In the genomic region with DNA sequence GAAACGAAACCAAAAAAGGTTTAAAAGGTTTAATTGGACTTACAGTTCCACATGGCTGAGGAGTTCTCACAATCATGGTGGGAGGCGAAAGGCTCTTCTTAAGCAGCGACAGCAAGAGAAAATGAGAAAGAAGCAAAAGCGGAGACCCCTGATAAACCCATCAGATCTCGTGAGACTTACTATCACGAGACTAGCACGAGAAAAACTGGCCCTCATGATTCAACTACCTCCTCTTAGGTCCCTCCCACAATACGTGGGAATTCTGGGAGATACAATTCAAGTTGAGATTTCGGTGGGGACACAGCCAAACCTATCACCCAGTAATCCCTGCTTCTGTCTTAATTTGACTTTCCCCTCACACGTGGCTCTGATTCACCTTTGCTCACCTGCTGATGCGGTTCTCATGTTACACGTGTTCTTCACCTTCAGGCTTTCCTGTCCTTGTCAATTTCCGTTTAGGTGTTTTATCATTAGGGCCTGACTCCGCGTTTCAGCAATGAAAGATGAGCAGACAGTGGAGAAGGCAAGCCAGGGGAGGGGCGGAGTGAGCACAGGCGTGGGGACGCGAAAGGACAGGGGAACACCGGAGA, we compare ENCODE assay signal across 1 cellular context.
TF ChIP-seq lines count a peak whose summit lies in the region.

No MANE protein-coding gene starts in this region.

TF ChIP-seq in HepG2, 621 proteins besides CTCF, POLR2A, EP300 and RAD21 (continued from another document):
- TF ChIP-seq ZNF564 (CRISPR knock-in tag; IDR thresholded peaks at IDR 0.05) (no peak), ZNF432 (CRISPR knock-in tag; IDR thresholded peaks at IDR 0.05; ENCODE audit: borderline replicate concordance) (no peak), CHD2 (IDR thresholded peaks at IDR 0.05; ENCODE audit: low read depth, low read length) (peak; percentile 64; the same call in 1 of the 2 replicates), NFE2 (CRISPR knock-in tag; IDR thresholded peaks at IDR 0.05) (no peak), SRY (CRISPR knock-in tag; IDR thresholded peaks at IDR 0.05) (no peak), ZNF552 (CRISPR knock-in tag; IDR thresholded peaks at IDR 0.05; ENCODE audit: borderline replicate concordance) (no peak), ATF7 (IDR thresholded peaks at IDR 0.05) (no peak), ATF7 (CRISPR knock-in tag; IDR thresholded peaks at IDR 0.05) (no peak), TSC22D2 (CRISPR knock-in tag; IDR thresholded peaks at IDR 0.05; ENCODE audit: borderline replicate concordance) (no peak)
- TF ChIP-seq, protein P1, sequence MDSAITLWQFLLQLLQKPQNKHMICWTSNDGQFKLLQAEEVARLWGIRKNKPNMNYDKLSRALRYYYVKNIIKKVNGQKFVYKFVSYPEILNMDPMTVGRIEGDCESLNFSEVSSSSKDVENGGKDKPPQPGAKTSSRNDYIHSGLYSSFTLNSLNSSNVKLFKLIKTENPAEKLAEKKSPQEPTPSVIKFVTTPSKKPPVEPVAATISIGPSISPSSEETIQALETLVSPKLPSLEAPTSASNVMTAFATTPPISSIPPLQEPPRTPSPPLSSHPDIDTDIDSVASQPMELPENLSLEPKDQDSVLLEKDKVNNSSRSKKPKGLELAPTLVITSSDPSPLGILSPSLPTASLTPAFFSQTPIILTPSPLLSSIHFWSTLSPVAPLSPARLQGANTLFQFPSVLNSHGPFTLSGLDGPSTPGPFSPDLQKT (CRISPR knock-in tag; IDR thresholded peaks at IDR 0.05; ENCODE audit: borderline replicate concordance) = no peak
- TF ChIP-seq, protein P2, sequence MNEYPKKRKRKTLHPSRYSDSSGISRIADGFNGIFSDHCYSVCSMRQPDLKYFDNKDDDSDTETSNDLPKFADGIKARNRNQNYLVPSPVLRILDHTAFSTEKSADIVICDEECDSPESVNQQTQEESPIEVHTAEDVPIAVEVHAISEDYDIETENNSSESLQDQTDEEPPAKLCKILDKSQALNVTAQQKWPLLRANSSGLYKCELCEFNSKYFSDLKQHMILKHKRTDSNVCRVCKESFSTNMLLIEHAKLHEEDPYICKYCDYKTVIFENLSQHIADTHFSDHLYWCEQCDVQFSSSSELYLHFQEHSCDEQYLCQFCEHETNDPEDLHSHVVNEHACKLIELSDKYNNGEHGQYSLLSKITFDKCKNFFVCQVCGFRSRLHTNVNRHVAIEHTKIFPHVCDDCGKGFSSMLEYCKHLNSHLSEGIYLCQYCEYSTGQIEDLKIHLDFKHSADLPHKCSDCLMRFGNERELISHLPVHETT (CRISPR knock-in tag; conservative IDR thresholded peaks at IDR 0.05) = no peak
- TF ChIP-seq, protein P3, sequence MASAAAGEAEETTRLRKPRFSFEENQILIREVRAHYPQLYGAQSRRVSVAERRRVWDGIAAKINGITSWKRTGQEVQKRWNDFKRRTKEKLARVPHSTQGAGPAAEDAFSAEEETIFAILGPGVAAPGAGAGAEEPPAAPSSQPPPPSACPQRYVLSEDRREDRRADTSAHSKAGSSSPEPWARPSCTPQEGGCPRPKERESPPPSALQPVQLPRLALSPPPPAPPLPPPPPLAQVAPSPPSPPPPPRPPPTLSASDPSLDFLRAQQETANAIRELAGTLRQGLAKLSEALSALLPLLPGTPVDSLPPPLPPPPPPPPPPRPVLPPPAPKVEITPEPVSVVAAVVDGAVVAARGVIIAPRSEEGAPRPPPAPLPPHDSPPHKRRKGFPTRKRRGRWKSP (CRISPR knock-in tag; IDR thresholded peaks at IDR 0.05) = no peak
- TF ChIP-seq, protein P4, sequence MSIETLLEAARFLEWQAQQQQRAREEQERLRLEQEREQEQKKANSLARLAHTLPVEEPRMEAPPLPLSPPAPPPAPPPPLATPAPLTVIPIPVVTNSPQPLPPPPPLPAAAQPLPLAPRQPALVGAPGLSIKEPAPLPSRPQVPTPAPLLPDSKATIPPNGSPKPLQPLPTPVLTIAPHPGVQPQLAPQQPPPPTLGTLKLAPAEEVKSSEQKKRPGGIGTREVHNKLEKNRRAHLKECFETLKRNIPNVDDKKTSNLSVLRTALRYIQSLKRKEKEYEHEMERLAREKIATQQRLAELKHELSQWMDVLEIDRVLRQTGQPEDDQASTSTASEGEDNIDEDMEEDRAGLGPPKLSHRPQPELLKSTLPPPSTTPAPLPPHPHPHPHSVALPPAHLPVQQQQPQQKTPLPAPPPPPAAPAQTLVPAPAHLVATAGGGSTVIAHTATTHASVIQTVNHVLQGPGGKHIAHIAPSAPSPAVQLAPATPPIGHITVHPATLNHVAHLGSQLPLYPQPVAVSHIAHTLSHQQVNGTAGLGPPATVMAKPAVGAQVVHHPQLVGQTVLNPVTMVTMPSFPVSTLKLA (IDR thresholded peaks at IDR 0.05) = peak; percentile 91
- TF ChIP-seq, protein P5, sequence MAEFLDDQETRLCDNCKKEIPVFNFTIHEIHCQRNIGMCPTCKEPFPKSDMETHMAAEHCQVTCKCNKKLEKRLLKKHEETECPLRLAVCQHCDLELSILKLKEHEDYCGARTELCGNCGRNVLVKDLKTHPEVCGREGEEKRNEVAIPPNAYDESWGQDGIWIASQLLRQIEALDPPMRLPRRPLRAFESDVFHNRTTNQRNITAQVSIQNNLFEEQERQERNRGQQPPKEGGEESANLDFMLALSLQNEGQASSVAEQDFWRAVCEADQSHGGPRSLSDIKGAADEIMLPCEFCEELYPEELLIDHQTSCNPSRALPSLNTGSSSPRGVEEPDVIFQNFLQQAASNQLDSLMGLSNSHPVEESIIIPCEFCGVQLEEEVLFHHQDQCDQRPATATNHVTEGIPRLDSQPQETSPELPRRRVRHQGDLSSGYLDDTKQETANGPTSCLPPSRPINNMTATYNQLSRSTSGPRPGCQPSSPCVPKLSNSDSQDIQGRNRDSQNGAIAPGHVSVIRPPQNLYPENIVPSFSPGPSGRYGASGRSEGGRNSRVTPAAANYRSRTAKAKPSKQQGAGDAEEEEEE (CRISPR knock-in tag; IDR thresholded peaks at IDR 0.05; ENCODE audit: borderline replicate concordance) = no peak
